ENCODE assay signal across 26 cellular contexts in the genomic region with DNA sequence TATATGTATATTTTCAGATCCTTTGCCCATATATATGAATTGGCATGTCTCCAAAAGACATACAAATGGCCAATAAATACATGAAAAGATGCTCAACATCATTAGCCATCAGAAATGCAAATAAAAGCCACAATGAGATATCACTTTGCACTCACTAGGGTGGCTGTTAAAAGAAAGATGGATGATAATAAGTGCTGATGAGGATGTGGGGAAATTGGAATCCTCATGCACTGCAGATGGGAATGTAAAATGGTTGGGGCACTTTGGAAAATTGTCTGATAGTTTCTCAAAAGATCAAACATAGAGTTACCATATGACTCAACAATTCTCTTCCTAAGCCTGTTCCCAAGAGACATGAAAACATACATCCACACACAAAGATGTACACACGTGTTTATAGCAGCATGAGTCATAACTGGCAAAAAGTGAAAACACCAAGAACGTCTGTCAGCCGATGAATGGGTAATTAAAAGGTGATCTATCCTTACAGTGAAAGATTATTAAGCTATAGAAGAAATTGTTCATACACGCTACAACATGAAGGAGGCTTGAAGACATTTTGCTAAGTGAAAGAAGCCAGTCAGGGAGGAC. TPM values are rescaled to one million over a fixed set of nuclear protein-coding genes. Genes with fewer than 3 reads are reported as not detected.
"Had no signal": no experiment of that assay in that cellular context is flagged by ENCODE, and none has a peak within 500 bp of the region (broad histone marks: within the 10 kb centered on the region; RNA-seq: fewer than 3 reads in every experiment).

No MANE protein-coding gene starts in this region.

- H3K9me3 Mint-ChIP-seq: activated CD4-positive, alpha-beta memory T cell treated with anti-CD3 and anti-CD28 coated beads for 36 hours; activated naive CD4-positive, alpha-beta T cell treated with anti-CD3 and anti-CD28 coated beads for 36 hours; activated naive CD8-positive, alpha-beta T cell treated with anti-CD3 and anti-CD28 coated beads, Interleukin-2, amount 10 ng/mL, durations not matched to agents 7 days and 5 days; activated T-cell treated with anti-CD3 and anti-CD28 coated beads, Interleukin-2, amount 50 U/mL, for 72 hours; natural killer cell had no signal

- H3K36me3 Mint-ChIP-seq: activated CD4-positive, alpha-beta memory T cell treated with anti-CD3 and anti-CD28 coated beads for 36 hours; activated naive CD8-positive, alpha-beta T cell treated with anti-CD3 and anti-CD28 coated beads, Interleukin-2, amount 10 ng/mL, durations not matched to agents 7 days and 5 days; mesothelial cell of epicardium; natural killer cell; stimulated activated naive B cell treated with anti-CD40 and anti-IgM and Interleukin-4, amounts not matched to agents 10 μg/mL and 1 μg/mL and 100 μg/mL, for 72 hours had no signal

- H3K4me3 ChIP-seq: gastrocnemius medialis, sigmoid colon, transverse colon had no signal

- H3K4me1 ChIP-seq: gastrocnemius medialis, sigmoid colon had no signal

- DNase-seq: activated CD4-positive, alpha-beta memory T cell treated with anti-CD3 and anti-CD28 coated beads for 36 hours; activated CD4-positive, alpha-beta T cell treated with anti-CD3 and anti-CD28 coated beads for 48 hours; activated effector memory CD4-positive, alpha-beta T cell treated with Interleukin-2 at 50 U/mL for 16 hours; activated naive CD4-positive, alpha-beta T cell treated with anti-CD3 and anti-CD28 coated beads for 36 hours; activated naive CD8-positive, alpha-beta T cell treated with anti-CD3 and anti-CD28 coated beads, Interleukin-2, amount 10 ng/mL, durations not matched to agents 7 days and 5 days; activated T-cell treated with anti-CD3 and anti-CD28 coated beads, Interleukin-2, amount 50 U/mL, for 72 hours; amniotic stem cell; erythroblast; gastrocnemius medialis; hypothalamus; left ventricle myocardium superior; mammary epithelial cell; natural killer cell; sigmoid colon; stimulated activated CD4-positive, alpha-beta T cell treated with anti-CD3 and anti-CD28 coated beads, Interleukin-2, amount 100 ng/mL, for 48 hours; stimulated activated CD8-positive, alpha-beta memory T cell treated with anti-CD3 and anti-CD28 coated beads, Interleukin-4, amount 100 ng/mL, for 48 hours; stimulated activated naive B cell treated with anti-CD40 and anti-IgM and Interleukin-4, amounts not matched to agents 10 μg/mL and 1 μg/mL and 100 μg/mL, for 72 hours; transverse colon had no signal

- H3K36me3 ChIP-seq: gastrocnemius medialis, sigmoid colon, transverse colon had no signal

- H3K27ac Mint-ChIP-seq: activated CD4-positive, alpha-beta memory T cell treated with anti-CD3 and anti-CD28 coated beads for 36 hours; activated naive CD4-positive, alpha-beta T cell treated with anti-CD3 and anti-CD28 coated beads for 36 hours; activated naive CD8-positive, alpha-beta T cell treated with anti-CD3 and anti-CD28 coated beads, Interleukin-2, amount 10 ng/mL, durations not matched to agents 7 days and 5 days; activated T-cell treated with anti-CD3 and anti-CD28 coated beads, Interleukin-2, amount 50 U/mL, for 72 hours; mesothelial cell of epicardium; natural killer cell; stimulated activated naive B cell treated with anti-CD40 and anti-IgM and Interleukin-4, amounts not matched to agents 10 μg/mL and 1 μg/mL and 100 μg/mL, for 72 hours had no signal

- FAIRE-seq: urothelium cell line had no signal

- H3K27me3 ChIP-seq: gastrocnemius medialis, sigmoid colon, transverse colon had no signal

- H3K4me1 Mint-ChIP-seq: activated naive CD8-positive, alpha-beta T cell treated with anti-CD3 and anti-CD28 coated beads, Interleukin-2, amount 10 ng/mL, durations not matched to agents 7 days and 5 days; natural killer cell; stimulated activated naive B cell treated with anti-CD40 and anti-IgM and Interleukin-4, amounts not matched to agents 10 μg/mL and 1 μg/mL and 100 μg/mL, for 72 hours had no signal

- ATAC-seq: activated T-cell treated with anti-CD3 and anti-CD28 coated beads, Interleukin-2, amount 50 U/mL, for 72 hours; gastrocnemius medialis; left ventricle myocardium superior; natural killer cell; stimulated activated naive B cell treated with anti-CD40 and anti-IgM and Interleukin-4, amounts not matched to agents 10 μg/mL and 1 μg/mL and 100 μg/mL, for 72 hours had no signal

- H3K4me3 Mint-ChIP-seq: activated CD4-positive, alpha-beta memory T cell treated with anti-CD3 and anti-CD28 coated beads for 36 hours; activated naive CD4-positive, alpha-beta T cell treated with anti-CD3 and anti-CD28 coated beads for 36 hours; activated naive CD8-positive, alpha-beta T cell treated with anti-CD3 and anti-CD28 coated beads, Interleukin-2, amount 10 ng/mL, durations not matched to agents 7 days and 5 days; activated T-cell treated with anti-CD3 and anti-CD28 coated beads, Interleukin-2, amount 50 U/mL, for 72 hours; mesothelial cell of epicardium; natural killer cell; stimulated activated naive B cell treated with anti-CD40 and anti-IgM and Interleukin-4, amounts not matched to agents 10 μg/mL and 1 μg/mL and 100 μg/mL, for 72 hours had no signal

- H3K9me3 ChIP-seq: gastrocnemius medialis, sigmoid colon, transverse colon had no signal

- H3K27ac ChIP-seq: gastrocnemius medialis, sigmoid colon, transverse colon had no signal

RNA-seq across cellular contexts. Expression of gene NGEF, which starts 19.7 kb away (rescaled TPM):
- total RNA-seq: activated naive CD8-positive, alpha-beta T cell treated with anti-CD3 and anti-CD28 coated beads, Interleukin-2, amount 10 ng/mL, durations not matched to agents 7 days and 5 days; left ventricle myocardium superior; natural killer cell; osteoblast had no signal

RNA-seq across cellular contexts. Expression of gene NEU2, which starts 39.1 kb away (rescaled TPM):
- total RNA-seq: activated CD4-positive, alpha-beta memory T cell treated with anti-CD3 and anti-CD28 coated beads for 36 hours; activated naive CD4-positive, alpha-beta T cell treated with anti-CD3 and anti-CD28 coated beads for 36 hours; activated naive CD8-positive, alpha-beta T cell treated with anti-CD3 and anti-CD28 coated beads, Interleukin-2, amount 10 ng/mL, durations not matched to agents 7 days and 5 days; activated T-cell treated with anti-CD3 and anti-CD28 coated beads, Interleukin-2, amount 50 U/mL, for 72 hours; cardiac septum; chondrocyte; gastrocnemius medialis; left ventricle myocardium superior; mammary epithelial cell; mesothelial cell of epicardium; natural killer cell; osteoblast; posterior vena cava; renal cortical epithelial cell; sigmoid colon; temporal lobe had no signal
- polyA plus RNA-seq: mammary epithelial cell, sigmoid colon had no signal
